Comparison of ENCODE assay signal across 20 cellular contexts in genomic region chr16:19771040-19771439, GRCh38.
"Had no signal": no experiment of that assay in that cellular context is flagged by ENCODE, and none has a peak within 500 bp of the region (broad histone marks: within the 10 kb centered on the region; RNA-seq: fewer than 3 reads in every experiment).

No MANE protein-coding gene starts in this region.

- H3K4me3 ChIP-seq: cardiac muscle cell, Peyer's patch had no signal

- DNase-seq: activated CD4-positive, alpha-beta T cell treated with anti-CD3 and anti-CD28 coated beads for 48 hours; activated CD4-positive, alpha-beta T cell treated with anti-CD3 and anti-CD28 coated beads, Interleukin-2, amount 50 U/mL, for 4 hours; activated CD4-positive, CD25-positive, alpha-beta regulatory T cell treated with anti-CD3 and anti-CD28 coated beads, Interleukin-2, amount 50 U/mL, for 72 hours; activated CD8-positive, alpha-beta memory T cell treated with anti-CD3 and anti-CD28 coated beads, Interleukin-2, amount 10 ng/mL, durations not matched to agents 7 days and 5 days; activated gamma-delta T cell; activated naive CD4-positive, alpha-beta T cell treated with anti-CD3 and anti-CD28 coated beads for 36 hours; activated T-cell treated with anti-CD3 and anti-CD28 coated beads, Interleukin-2, amount 50 U/mL, for 4 hours; brain microvascular endothelial cell; Kasumi-1; KBM-7; NCI-H1048; NCI-H146; NCI-H187 treated with DMSO at 0.1 percent for 48 hours; NCI-H2081 treated with DMSO at 0.1 percent for 48 hours; NCI-H2227 treated with DMSO at 0.1 percent for 48 hours; NCI-H526 treated with DMSO at 0.1 percent for 48 hours; Peyer's patch; SHP77 had no signal

- H3K36me3 ChIP-seq: brain microvascular endothelial cell, cardiac muscle cell, Peyer's patch had no signal

- H3K9me3 ChIP-seq: Peyer's patch had no signal

- H3K4me1 ChIP-seq: Peyer's patch had no signal

- H3K27ac ChIP-seq: brain microvascular endothelial cell, cardiac muscle cell, Peyer's patch had no signal

- H3K27me3 ChIP-seq: brain microvascular endothelial cell, cardiac muscle cell, Peyer's patch had no signal

- ATAC-seq: activated CD8-positive, alpha-beta memory T cell treated with anti-CD3 and anti-CD28 coated beads, Interleukin-2, amount 10 ng/mL, durations not matched to agents 7 days and 5 days; activated T-cell treated with anti-CD3 and anti-CD28 coated beads, Interleukin-2, amount 50 U/mL, for 4 hours; activated T-helper 17 cell treated with anti-CD3 and anti-CD28 coated beads, Interleukin-2, amount 50 U/mL, for 72 hours had no signal
